ENCODE assay signal across 10 cellular contexts in genomic region chr16:11232852-11233726, GRCh38. TPM values are rescaled to one million over a fixed set of nuclear protein-coding genes. Genes with fewer than 3 reads are reported as not detected.
A peak's percentile ranks its signal among the peaks of the same experiment; 100 is the strongest.
DNase-seq lines count a peak whose midpoint lies in the region; ATAC-seq, FAIRE-seq and TF ChIP-seq lines count a peak whose summit lies in the region.
"Had no signal": no experiment of that assay in that cellular context is flagged by ENCODE, and none has a peak within 500 bp of the region (broad histone marks: within the 10 kb centered on the region; RNA-seq: fewer than 3 reads in every experiment).

No MANE protein-coding gene starts in this region.

- H3K27ac Mint-ChIP-seq in activated CD4-positive, alpha-beta T cell treated with anti-CD3 and anti-CD28 coated beads, Interleukin-2, amount 10 ng/mL, durations not matched to agents 24 days and 14 days = peak overlapping the region; percentile 98

- POLR2A ChIA-PET in endothelial cell of umbilical vein (lab: Charles Lee) = no interaction called here

- no peaks in the 10 kb centered on the region for H3K27me3 Mint-ChIP-seq in activated CD4-positive, alpha-beta T cell treated with anti-CD3 and anti-CD28 coated beads, Interleukin-2, amount 10 ng/mL, durations not matched to agents 24 days and 14 days

- no peaks in the 10 kb centered on the region for H3K9me3 Mint-ChIP-seq in activated CD4-positive, alpha-beta T cell treated with anti-CD3 and anti-CD28 coated beads, Interleukin-2, amount 10 ng/mL, durations not matched to agents 24 days and 14 days

- H3K27ac ChIP-seq in endothelial cell of umbilical vein (ENCODE audit: insufficient read depth, low read depth, low read length) (no peak overlapping the region), Karpas-422 (ENCODE audit: low read length) (no peak overlapping the region)
- H3K27ac ChIP-seq: gastrocnemius medialis had no signal

- H2AFZ ChIP-seq in endothelial cell of umbilical vein (ENCODE audit: low read depth, low read length) (peak overlapping the region; percentile 85), Karpas-422 (ENCODE audit: low read length) (no peak overlapping the region)

- no peak for FAIRE-seq in endothelial cell of umbilical vein (lab: Jason Lieb, UNC)

- H3K4me3 ChIP-seq in endothelial cell of umbilical vein (replicated peaks in 1 of 3; ENCODE audit: insufficient read depth in 1 of 3, low read depth in 1 of 3, low read length in 3 of 3) (no peak overlapping the region), Karpas-422 (ENCODE audit: low read length) (no peak overlapping the region)
- H3K4me3 ChIP-seq: gastrocnemius medialis had no signal

- TF ChIP-seq POLR2A in endothelial cell of umbilical vein (IDR thresholded peaks at IDR 0.05; ENCODE audit: low read depth, low read length) = no peak

- no peaks in the 10 kb centered on the region for H3K9me2 ChIP-seq in Karpas-422 (replicated peaks; ENCODE audit: insufficient read depth, low read length)

- H3K36me3 Mint-ChIP-seq in activated CD4-positive, alpha-beta T cell treated with anti-CD3 and anti-CD28 coated beads, Interleukin-2, amount 10 ng/mL, durations not matched to agents 24 days and 14 days (ENCODE audit: low read depth) = no peaks in the 10 kb centered on the region

- BruUV-seq in endothelial cell of umbilical vein (replicated peaks; lab: Mats Ljungman, UMichigan) = no TSS peak

- ATAC-seq in GM18861 (IDR thresholded peaks at IDR 0.05; ENCODE audit: unreplicated experiment) = peak; percentile 41
- peak; percentile 55 for ATAC-seq in HG03135 (IDR thresholded peaks at IDR 0.05; ENCODE audit: unreplicated experiment)
- ATAC-seq in HG02571 (IDR thresholded peaks at IDR 0.05; ENCODE audit: unreplicated experiment) = no peak
- ATAC-seq: gastrocnemius medialis had no signal

- H4K20me1 ChIP-seq in endothelial cell of umbilical vein (replicated peaks; ENCODE audit: control insufficient read depth, extremely low read depth, insufficient read depth, low read length) (no peaks in the 10 kb centered on the region), Karpas-422 (ENCODE audit: insufficient read depth, low read depth, low read length) (no peaks in the 10 kb centered on the region)

- peaks cover 74% of the 10 kb centered on the region for H3K4me1 Mint-ChIP-seq in activated CD4-positive, alpha-beta T cell treated with anti-CD3 and anti-CD28 coated beads, Interleukin-2, amount 10 ng/mL, durations not matched to agents 24 days and 14 days

- no peaks in the 10 kb centered on the region for H3K9me3 ChIP-seq in endothelial cell of umbilical vein (replicated peaks; ENCODE audit: control insufficient read depth, insufficient read depth, low read length)
- H3K9me3 ChIP-seq in Karpas-422 (ENCODE audit: low read length) = no peaks in the 10 kb centered on the region
- H3K9me3 ChIP-seq: gastrocnemius medialis had no signal

- no peak overlapping the region for H3K4me2 ChIP-seq in endothelial cell of umbilical vein (ENCODE audit: insufficient read depth, low read length)
- no peak overlapping the region for H3K4me2 ChIP-seq in Karpas-422 (ENCODE audit: low read depth, low read length, poor library complexity, severe bottlenecking)

- H3K4me3 Mint-ChIP-seq in activated CD4-positive, alpha-beta T cell treated with anti-CD3 and anti-CD28 coated beads, Interleukin-2, amount 10 ng/mL, durations not matched to agents 24 days and 14 days = peak overlapping the region; percentile 78

- H3K4me1 ChIP-seq in endothelial cell of umbilical vein (ENCODE audit: control insufficient read depth, extremely low read depth, insufficient read depth, low read length) (no peaks in the 10 kb centered on the region), Karpas-422 (ENCODE audit: low read length) (peaks cover 10% of the 10 kb centered on the region)
- H3K4me1 ChIP-seq: gastrocnemius medialis had no signal

- no peak for TF ChIP-seq CTCF in endothelial cell of umbilical vein (IDR thresholded peaks at IDR 0.05; ENCODE audit: extremely low read depth in 1 of 2, insufficient read depth in 1 of 2, low read depth in 1 of 2, low read length in 2 of 2)

- H3K27me3 ChIP-seq in endothelial cell of umbilical vein (ENCODE audit: control insufficient read depth in 2 of 2, insufficient read depth in 2 of 2, low read length in 2 of 2) = no peaks in the 10 kb centered on the region
- H3K27me3 ChIP-seq in Karpas-422 (ENCODE audit: low read length) = no peaks in the 10 kb centered on the region
- H3K27me3 ChIP-seq: gastrocnemius medialis had no signal

- H3K9me1 ChIP-seq in endothelial cell of umbilical vein (replicated peaks; ENCODE audit: control insufficient read depth, extremely low read depth, insufficient read depth, low read length) = no peaks in the 10 kb centered on the region

- DNase-seq in activated CD4-positive, alpha-beta T cell treated with anti-CD3 and anti-CD28 coated beads, Interleukin-2, amount 10 ng/mL, durations not matched to agents 24 days and 14 days = peak; percentile 98
- DNase-seq in endothelial cell of umbilical vein (ENCODE audit: low read depth, low spot score) (no peak), DMS53 (lab: John Stamatoyannopoulos, UW) (no peak), Karpas-422 (no peak)
- DNase-seq in stimulated activated CD4-positive, alpha-beta T cell treated with anti-CD3 and anti-CD28 coated beads, Interleukin-4, amount 100 ng/mL, for 24 hours = peak; percentile 89

- CTCF ChIA-PET in endothelial cell of umbilical vein (lab: Charles Lee) = no interaction called here

- H3K9ac ChIP-seq in endothelial cell of umbilical vein (replicated peaks; ENCODE audit: extremely low read depth, insufficient read depth, low read length) = no peak overlapping the region
- H3K9ac ChIP-seq in Karpas-422 (ENCODE audit: low read length) = no peak overlapping the region

- dilution Hi-C loops in endothelial cell of umbilical vein (cut with MboI; ENCODE audit: extremely low pct_ligation_motif_present, low sequenced_read_pairs) = no loop called here

- intact Hi-C loops in activated CD4-positive, alpha-beta T cell treated with anti-CD3 and anti-CD28 coated beads, Interleukin-2, amount 10 ng/mL, durations not matched to agents 24 days and 14 days (cut with micrococcal nuclease) = loop anchor here (1.0 kb wide), 5 partner anchors 8 to 181 kb away; no protein-coding TSS in a partner anchor
- intact Hi-C loops in endothelial cell of umbilical vein (cut with micrococcal nuclease) = no loop called here

- H3K36me3 ChIP-seq in endothelial cell of umbilical vein (ENCODE audit: control insufficient read depth in 2 of 2, extremely low read depth in 1 of 2, insufficient read depth in 2 of 2, low read length in 2 of 2) (no peaks in the 10 kb centered on the region), Karpas-422 (ENCODE audit: insufficient read depth, low read length) (no peaks in the 10 kb centered on the region)
- H3K36me3 ChIP-seq: gastrocnemius medialis had no signal

- H3K79me2 ChIP-seq in endothelial cell of umbilical vein (ENCODE audit: control insufficient read depth, insufficient read depth, low read length) (no peaks in the 10 kb centered on the region), Karpas-422 (ENCODE audit: low read length) (no peaks in the 10 kb centered on the region)

RNA-seq across cellular contexts. Expression of gene SOCS1, which starts 22.9 kb away (rescaled TPM):
- 152 and 153 TPM in 2 replicates for total RNA-seq in activated CD4-positive, alpha-beta T cell treated with anti-CD3 and anti-CD28 coated beads, Interleukin-2, amount 10 ng/mL, durations not matched to agents 24 days and 14 days
- total RNA-seq in endothelial cell of umbilical vein = 0.81 and 1.1 TPM in 2 replicates
- 1.2 and 1.7 TPM in 2 replicates for polyA plus RNA-seq in endothelial cell of umbilical vein
- polyA plus RNA-seq in endothelial cell of umbilical vein (2011; cell fraction: cytosol; rRNA removed) = 0.71 and 1.0 TPM in 2 replicates
- 3.0 TPM in 2 replicates for polyA plus RNA-seq in endothelial cell of umbilical vein (2011; cell fraction: nucleus; rRNA removed)
- polyA plus RNA-seq in endothelial cell of umbilical vein (2012) = 0.19 and 1.1 TPM in 2 replicates
- 0.85 and 1.1 TPM in 2 replicates for polyA minus RNA-seq in endothelial cell of umbilical vein
- polyA minus RNA-seq in endothelial cell of umbilical vein (2011; cell fraction: cytosol; rRNA and poly(A)+ RNA removed) = 8.0 TPM
- 4.4 and 13.2 TPM in 2 replicates for polyA minus RNA-seq in endothelial cell of umbilical vein (2011; cell fraction: nucleus; rRNA and poly(A)+ RNA removed)
- 2.9 and 8.1 TPM in 2 replicates for total RNA-seq in Karpas-422 (2014; rRNA removed; shearing (Covaris generic); ENCODE audit: low replicate concordance)

RNA-seq across cellular contexts. Expression of gene TNP2, which starts 36.0 kb away (rescaled TPM):
- total RNA-seq in activated CD4-positive, alpha-beta T cell treated with anti-CD3 and anti-CD28 coated beads, Interleukin-2, amount 10 ng/mL, durations not matched to agents 24 days and 14 days = not detected in 2 replicates
- not detected in 2 replicates for total RNA-seq in endothelial cell of umbilical vein
- polyA plus RNA-seq in endothelial cell of umbilical vein = not detected in 2 replicates
- not detected in 2 replicates for polyA plus RNA-seq in endothelial cell of umbilical vein (2011; cell fraction: cytosol; rRNA removed)
- not detected in 2 replicates for polyA plus RNA-seq in endothelial cell of umbilical vein (2011; cell fraction: nucleus; rRNA removed)
- not detected in 2 replicates for polyA plus RNA-seq in endothelial cell of umbilical vein (2012)
- not detected in 2 replicates for polyA minus RNA-seq in endothelial cell of umbilical vein
- polyA minus RNA-seq in endothelial cell of umbilical vein (2011; cell fraction: cytosol; rRNA and poly(A)+ RNA removed) = not detected
- polyA minus RNA-seq in endothelial cell of umbilical vein (2011; cell fraction: nucleus; rRNA and poly(A)+ RNA removed) = not detected in 2 replicates
- total RNA-seq in Karpas-422 (2014; rRNA removed; shearing (Covaris generic); ENCODE audit: low replicate concordance) = not detected in 2 replicates
- total RNA-seq: gastrocnemius medialis, HT1080 had no signal

RNA-seq across cellular contexts. Expression of gene PRM3, which starts 40.3 kb away (rescaled TPM):
- not detected in 2 replicates for total RNA-seq in activated CD4-positive, alpha-beta T cell treated with anti-CD3 and anti-CD28 coated beads, Interleukin-2, amount 10 ng/mL, durations not matched to agents 24 days and 14 days
- total RNA-seq in endothelial cell of umbilical vein = not detected in 2 replicates
- polyA plus RNA-seq in endothelial cell of umbilical vein = not detected in 2 replicates
- not detected in 2 replicates for polyA plus RNA-seq in endothelial cell of umbilical vein (2011; cell fraction: cytosol; rRNA removed)
- polyA plus RNA-seq in endothelial cell of umbilical vein (2011; cell fraction: nucleus; rRNA removed) = not detected in 2 replicates
- not detected in 2 replicates for polyA plus RNA-seq in endothelial cell of umbilical vein (2012)
- polyA minus RNA-seq in endothelial cell of umbilical vein = not detected in 2 replicates
- polyA minus RNA-seq in endothelial cell of umbilical vein (2011; cell fraction: cytosol; rRNA and poly(A)+ RNA removed) = not detected
- not detected in 2 replicates for polyA minus RNA-seq in endothelial cell of umbilical vein (2011; cell fraction: nucleus; rRNA and poly(A)+ RNA removed)
- total RNA-seq in Karpas-422 (2014; rRNA removed; shearing (Covaris generic); ENCODE audit: low replicate concordance) = not detected in 2 replicates
- total RNA-seq: gastrocnemius medialis, HT1080 had no signal

RNA-seq across cellular contexts. Expression of gene PRM2, which starts 43.2 kb away (rescaled TPM):
- total RNA-seq in activated CD4-positive, alpha-beta T cell treated with anti-CD3 and anti-CD28 coated beads, Interleukin-2, amount 10 ng/mL, durations not matched to agents 24 days and 14 days = not detected in 2 replicates
- not detected in 2 replicates for total RNA-seq in endothelial cell of umbilical vein
- not detected in 2 replicates for polyA plus RNA-seq in endothelial cell of umbilical vein
- polyA plus RNA-seq in endothelial cell of umbilical vein (2011; cell fraction: cytosol; rRNA removed) = not detected in 2 replicates
- polyA plus RNA-seq in endothelial cell of umbilical vein (2011; cell fraction: nucleus; rRNA removed) = not detected in 2 replicates
- polyA plus RNA-seq in endothelial cell of umbilical vein (2012) = not detected in 2 replicates
- polyA minus RNA-seq in endothelial cell of umbilical vein = not detected in 2 replicates
- polyA minus RNA-seq in endothelial cell of umbilical vein (2011; cell fraction: cytosol; rRNA and poly(A)+ RNA removed) = not detected
- not detected in 2 replicates for polyA minus RNA-seq in endothelial cell of umbilical vein (2011; cell fraction: nucleus; rRNA and poly(A)+ RNA removed)
- total RNA-seq in Karpas-422 (2014; rRNA removed; shearing (Covaris generic); ENCODE audit: low replicate concordance) = not detected in 2 replicates
- total RNA-seq: gastrocnemius medialis, HT1080 had no signal

RNA-seq across cellular contexts. Expression of gene PRM1, which starts 48.0 kb away (rescaled TPM):
- not detected in 2 replicates for total RNA-seq in activated CD4-positive, alpha-beta T cell treated with anti-CD3 and anti-CD28 coated beads, Interleukin-2, amount 10 ng/mL, durations not matched to agents 24 days and 14 days
- not detected in 2 replicates for total RNA-seq in endothelial cell of umbilical vein
- not detected in 2 replicates for polyA plus RNA-seq in endothelial cell of umbilical vein
- polyA plus RNA-seq in endothelial cell of umbilical vein (2011; cell fraction: cytosol; rRNA removed) = not detected in 2 replicates
- polyA plus RNA-seq in endothelial cell of umbilical vein (2011; cell fraction: nucleus; rRNA removed) = not detected in 2 replicates
- polyA plus RNA-seq in endothelial cell of umbilical vein (2012) = not detected in 2 replicates
- not detected in 2 replicates for polyA minus RNA-seq in endothelial cell of umbilical vein
- not detected for polyA minus RNA-seq in endothelial cell of umbilical vein (2011; cell fraction: cytosol; rRNA and poly(A)+ RNA removed)
- not detected in 2 replicates for polyA minus RNA-seq in endothelial cell of umbilical vein (2011; cell fraction: nucleus; rRNA and poly(A)+ RNA removed)
- total RNA-seq in Karpas-422 (2014; rRNA removed; shearing (Covaris generic); ENCODE audit: low replicate concordance) = not detected in 2 replicates
- total RNA-seq: gastrocnemius medialis, HT1080 had no signal

Comparison
In these comparisons a context has a peak if more than half of its experiments do, and no peak if none do; other contexts are left out.
1. DNase-seq: peak in activated CD4-positive, alpha-beta T cell treated with anti-CD3 and anti-CD28 coated beads, Interleukin-2, amount 10 ng/mL, durations not matched to agents 24 days and 14 days (single experiment) and stimulated activated CD4-positive, alpha-beta T cell treated with anti-CD3 and anti-CD28 coated beads, Interleukin-4, amount 100 ng/mL, for 24 hours (single experiment); none in endothelial cell of umbilical vein (single experiment), DMS53 (single experiment) and Karpas-422 (single experiment).
2. RNA of gene SOCS1, which starts 22.9 kb away (total RNA-seq): 152 to 153 TPM in activated CD4-positive, alpha-beta T cell treated with anti-CD3 and anti-CD28 coated beads, Interleukin-2, amount 10 ng/mL, durations not matched to agents 24 days and 14 days; 2.9 to 8.1 TPM in Karpas-422 and 0.81 to 1.1 TPM in endothelial cell of umbilical vein; every median in the first group is over 10 times any median in the second.